In genomic region chr11:119474682-119475596, GRCh38 we compare ENCODE assay signal across 9 cellular contexts. TPM values are rescaled to one million over a fixed set of nuclear protein-coding genes. Genes with fewer than 3 reads are reported as not detected.
DNase-seq lines count a peak whose midpoint lies in the region; ATAC-seq and TF ChIP-seq lines count a peak whose summit lies in the region.
"Had no signal": no experiment of that assay in that cellular context is flagged by ENCODE, and none has a peak within 500 bp of the region (broad histone marks: within the 10 kb centered on the region; RNA-seq: fewer than 3 reads in every experiment).

No MANE protein-coding gene starts in this region.

- no peaks in the 10 kb centered on the region for H3K4me1 Mint-ChIP-seq in activated naive CD8-positive, alpha-beta T cell treated with anti-CD3 and anti-CD28 coated beads for 36 hours

- no peaks in the 10 kb centered on the region for H3K79me2 ChIP-seq in DOHH2 (ENCODE audit: control insufficient read depth, low read length)

- H3K4me1 ChIP-seq in DOHH2 (ENCODE audit: control insufficient read depth, low read length) (peaks cover 31% of the 10 kb centered on the region), SJCRH30 (no peaks in the 10 kb centered on the region; the same call in 1 of the 2 replicates)

- no peak overlapping the region for H3K4me2 ChIP-seq in DOHH2 (ENCODE audit: low read length)

- H3K9me3 Mint-ChIP-seq in activated naive CD8-positive, alpha-beta T cell treated with anti-CD3 and anti-CD28 coated beads for 36 hours, result no peaks in the 10 kb centered on the region

- no peaks in the 10 kb centered on the region for H4K20me1 ChIP-seq in DOHH2 (ENCODE audit: control insufficient read depth, insufficient read depth, low read depth, low read length)

- no peaks in the 10 kb centered on the region for H3K36me3 Mint-ChIP-seq in activated naive CD8-positive, alpha-beta T cell treated with anti-CD3 and anti-CD28 coated beads for 36 hours
- H3K36me3 Mint-ChIP-seq: activated naive CD8-positive, alpha-beta T cell had no signal

- no peaks in the 10 kb centered on the region for H3F3A ChIP-seq in DOHH2 (ENCODE audit: control insufficient read depth, insufficient read depth)

- H3K27ac Mint-ChIP-seq in activated naive CD8-positive, alpha-beta T cell treated with anti-CD3 and anti-CD28 coated beads for 36 hours, result no peak overlapping the region
- H3K27ac Mint-ChIP-seq: activated naive CD8-positive, alpha-beta T cell had no signal

- ATAC-seq in HG03520 (IDR thresholded peaks at IDR 0.05; ENCODE audit: unreplicated experiment), result no peak
- ATAC-seq in GM18909 (IDR thresholded peaks at IDR 0.05; ENCODE audit: poor library complexity, unreplicated experiment), result no peak

- H3K36me3 ChIP-seq in DOHH2 (ENCODE audit: control insufficient read depth, low read length) (no peaks in the 10 kb centered on the region), SJCRH30 (no peaks in the 10 kb centered on the region)

- H3K4me3 ChIP-seq in DOHH2 (ENCODE audit: low read length), result no peak overlapping the region
- H3K4me3 ChIP-seq in SJCRH30, result no peak overlapping the region

- H3K9me2 ChIP-seq in DOHH2 (replicated peaks; ENCODE audit: control insufficient read depth, low read length), result no peaks in the 10 kb centered on the region

- TF ChIP-seq CTCF in DOHH2 (IDR thresholded peaks at IDR 0.05; ENCODE audit: low read depth, low read length, poor library complexity, severe bottlenecking) (peak; percentile 95), LNCAP (IDR thresholded peaks at IDR 0.05) (peak; percentile 91)

- H3K27me3 ChIP-seq in DOHH2 (ENCODE audit: control insufficient read depth, low read length), result no peaks in the 10 kb centered on the region
- H3K27me3 ChIP-seq in SJCRH30, result no peaks in the 10 kb centered on the region

- H3K4me3 Mint-ChIP-seq in activated naive CD8-positive, alpha-beta T cell treated with anti-CD3 and anti-CD28 coated beads for 36 hours, result no peak overlapping the region
- H3K4me3 Mint-ChIP-seq: activated naive CD8-positive, alpha-beta T cell had no signal

- no peak overlapping the region for H3K27ac ChIP-seq in DOHH2 (ENCODE audit: low read depth, low read length)
- H3K27ac ChIP-seq in SJCRH30, result peak overlapping the region; percentile 41

- peaks cover 40% of the 10 kb centered on the region for H3K27me3 Mint-ChIP-seq in activated naive CD8-positive, alpha-beta T cell treated with anti-CD3 and anti-CD28 coated beads for 36 hours

- no peaks in the 10 kb centered on the region for H3K9me3 ChIP-seq in DOHH2 (ENCODE audit: control insufficient read depth, insufficient read depth, low read length)
- H3K9me3 ChIP-seq in SJCRH30 (replicated peaks), result no peaks in the 10 kb centered on the region

- DNase-seq in SJCRH30 (peak; percentile 64 to 84), glomerular visceral epithelial cell (ENCODE audit: extremely low spot score) (peak; percentile 66), pons (ENCODE audit: low spot score) (peak; percentile 79)
- peak; percentile 50 for DNase-seq in activated naive CD8-positive, alpha-beta T cell treated with anti-CD3 and anti-CD28 coated beads for 36 hours

RNA-seq across cellular contexts. Expression of gene THY1, which starts 52.0 kb away (rescaled TPM):
- 2.5 and 3.8 TPM in 2 replicates for total RNA-seq in SJCRH30 (2014; rRNA removed; shearing (Covaris generic))
- under 1 TPM in 1 of 2 experiments, not detected in 1; 0.30 TPM for total RNA-seq in activated naive CD8-positive, alpha-beta T cell treated with anti-CD3 and anti-CD28 coated beads for 36 hours
